In the genomic region with DNA sequence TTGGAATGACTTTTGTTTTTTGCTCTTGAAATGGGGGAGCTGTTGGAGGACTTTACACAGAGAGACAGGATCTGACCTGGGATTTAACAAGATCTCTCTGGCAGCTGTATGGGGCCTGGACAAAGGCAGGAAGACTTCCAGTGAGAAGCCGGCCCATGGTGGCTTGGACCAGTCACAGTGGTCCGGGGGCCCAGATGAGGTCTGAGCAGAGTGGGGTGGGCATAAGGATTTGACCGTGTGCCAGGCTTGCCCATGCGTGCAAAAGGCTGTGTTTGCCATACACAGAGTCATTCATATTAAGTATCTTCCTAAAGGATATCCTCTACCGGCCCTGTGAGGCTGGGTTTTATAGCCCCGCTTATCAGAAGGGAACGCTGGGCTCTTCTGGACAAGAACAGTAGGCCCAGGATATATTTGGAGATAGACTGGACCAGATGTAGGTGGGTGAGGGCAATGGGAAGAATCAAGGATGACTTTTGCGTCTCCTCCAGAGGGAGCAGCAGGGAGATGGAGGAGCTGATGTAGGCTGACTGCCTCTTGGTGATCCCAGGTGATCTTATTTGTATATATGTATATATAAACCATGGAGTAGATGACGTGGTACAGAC, we compare ENCODE assay signal across 23 cellular contexts. TPM values are rescaled to one million over a fixed set of nuclear protein-coding genes. Genes with fewer than 3 reads are reported as not detected.
"Had no signal": no experiment of that assay in that cellular context is flagged by ENCODE, and none has a peak within 500 bp of the region (broad histone marks: within the 10 kb centered on the region; RNA-seq: fewer than 3 reads in every experiment).

No MANE protein-coding gene starts in this region.

- H3K27me3 ChIP-seq: heart left ventricle, sigmoid colon, thyroid gland, uterus had no signal

- H3K36me3 ChIP-seq: uterus had no signal

- ATAC-seq: heart left ventricle; natural killer cell treated with Interleukin-12 subunit alpha and Interleukin-12 subunit beta and Interleukin-15 and Interleukin-18, amount 100 ng/mL, for 72 hours; stimulated activated naive B cell treated with anti-CD40 and anti-IgM and Interleukin-4, amounts not matched to agents 10 μg/mL and 1 μg/mL and 100 μg/mL, for 72 hours had no signal

- H3K27me3 Mint-ChIP-seq: type B pancreatic cell had no signal

- H3K9me3 ChIP-seq: heart left ventricle, sigmoid colon, thyroid gland, uterus had no signal

- DNase-seq: effector CD4-positive, alpha-beta T cell; endodermal cell; foreskin melanocyte; heart left ventricle; hippocampal formation; mammary epithelial cell; occipital lobe; sigmoid colon; stimulated activated CD4-positive, alpha-beta T cell treated with anti-CD3 and anti-CD28 coated beads, Interleukin-2, amount 100 ng/mL, for 24 hours; stimulated activated CD4-positive, alpha-beta T cell treated with anti-CD3 and anti-CD28 coated beads, Interleukin-4, amount 100 ng/mL, for 4 hours; stimulated activated naive B cell treated with anti-CD40 and anti-IgM and Interleukin-4, amounts not matched to agents 10 μg/mL and 1 μg/mL and 100 μg/mL, for 72 hours; thyroid gland; uterus had no signal

- H3K4me3 ChIP-seq: coronary artery, heart left ventricle, sigmoid colon, skin epidermis, thyroid gland, uterus had no signal

- H3K27ac ChIP-seq: coronary artery, heart left ventricle, sigmoid colon, skin epidermis, thyroid gland, uterus had no signal

- H3K36me3 Mint-ChIP-seq: natural killer cell treated with Interleukin-12 subunit alpha and Interleukin-12 subunit beta and Interleukin-15 and Interleukin-18, amount 100 ng/mL, for 72 hours; stimulated activated naive B cell treated with anti-CD40 and anti-IgM and Interleukin-4, amounts not matched to agents 10 μg/mL and 1 μg/mL and 100 μg/mL, for 72 hours had no signal

- H3K4me3 Mint-ChIP-seq: endodermal cell; natural killer cell treated with Interleukin-12 subunit alpha and Interleukin-12 subunit beta and Interleukin-15 and Interleukin-18, amount 100 ng/mL, for 72 hours; stimulated activated naive B cell treated with anti-CD40 and anti-IgM and Interleukin-4, amounts not matched to agents 10 μg/mL and 1 μg/mL and 100 μg/mL, for 72 hours; type B pancreatic cell had no signal

- H3K27ac Mint-ChIP-seq: endodermal cell; natural killer cell treated with Interleukin-12 subunit alpha and Interleukin-12 subunit beta and Interleukin-15 and Interleukin-18, amount 100 ng/mL, for 72 hours; stimulated activated naive B cell treated with anti-CD40 and anti-IgM and Interleukin-4, amounts not matched to agents 10 μg/mL and 1 μg/mL and 100 μg/mL, for 72 hours; type B pancreatic cell had no signal

- H3K9me3 Mint-ChIP-seq: endodermal cell; natural killer cell treated with Interleukin-12 subunit alpha and Interleukin-12 subunit beta and Interleukin-15 and Interleukin-18, amount 100 ng/mL, for 72 hours; stimulated activated naive B cell treated with anti-CD40 and anti-IgM and Interleukin-4, amounts not matched to agents 10 μg/mL and 1 μg/mL and 100 μg/mL, for 72 hours; type B pancreatic cell had no signal

RNA-seq across cellular contexts. Expression of gene HAS1, which starts 26.5 kb away (rescaled TPM):
- total RNA-seq: chondrocyte; dermis microvascular lymphatic vessel endothelial cell; glomerular endothelial cell; kidney epithelial cell; natural killer cell treated with Interleukin-12 subunit alpha and Interleukin-12 subunit beta and Interleukin-15 and Interleukin-18, amount 100 ng/mL, for 72 hours; pulmonary artery endothelial cell had no signal

RNA-seq across cellular contexts. Expression of gene SIGLEC14, which starts 50.6 kb away (rescaled TPM):
- total RNA-seq: chondrocyte; dermis microvascular lymphatic vessel endothelial cell; endodermal cell; kidney epithelial cell; mammary epithelial cell; myocyte; natural killer cell treated with Interleukin-12 subunit alpha and Interleukin-12 subunit beta and Interleukin-15 and Interleukin-18, amount 100 ng/mL, for 72 hours; pulmonary artery endothelial cell had no signal

RNA-seq across cellular contexts. Expression of gene FPR1, which starts 54.4 kb away (rescaled TPM):
- total RNA-seq: chondrocyte, dermis microvascular lymphatic vessel endothelial cell, endodermal cell, glomerular endothelial cell, kidney epithelial cell, pulmonary artery endothelial cell had no signal
